ENCODE assay signal across 9 cellular contexts in the genomic region with DNA sequence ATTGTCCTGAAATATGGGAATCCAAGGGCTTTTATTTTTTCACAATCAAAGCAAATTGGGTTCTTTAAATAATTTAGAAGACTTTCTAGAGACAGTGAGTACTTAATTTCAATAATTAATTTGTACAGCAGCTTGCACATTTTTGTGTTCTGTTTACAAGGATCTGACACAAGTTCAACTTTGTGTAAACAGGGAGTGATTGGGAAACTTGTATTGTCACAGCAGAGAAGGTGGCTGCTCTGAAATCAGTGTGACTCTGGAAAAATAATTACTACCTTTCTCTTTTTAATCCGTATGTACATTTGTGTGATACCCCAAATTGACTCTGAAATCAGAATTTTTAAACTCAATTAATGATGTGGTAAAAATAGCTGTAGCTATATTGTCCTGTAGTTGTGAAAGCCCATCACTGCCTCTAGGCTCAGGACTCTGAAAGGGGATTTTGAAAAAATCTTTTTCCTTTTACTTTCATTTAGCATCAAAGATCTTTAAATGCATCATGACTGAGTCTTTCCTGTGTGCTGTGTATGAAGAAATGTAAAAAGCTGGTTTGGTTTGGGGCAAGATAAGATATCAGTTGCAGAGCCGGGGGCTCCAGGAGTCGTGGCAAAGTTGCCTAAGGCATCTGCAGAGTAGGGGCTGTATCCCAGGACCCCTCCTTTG. TPM values are rescaled to one million over a fixed set of nuclear protein-coding genes. Genes with fewer than 3 reads are reported as not detected.
DNase-seq lines count a peak whose midpoint lies in the region; ATAC-seq and TF ChIP-seq lines count a peak whose summit lies in the region.
"Had no signal": no experiment of that assay in that cellular context is flagged by ENCODE, and none has a peak within 500 bp of the region (broad histone marks: within the 10 kb centered on the region; RNA-seq: fewer than 3 reads in every experiment).

No MANE protein-coding gene starts in this region.

- ATAC-seq in GM19372 (IDR thresholded peaks at IDR 0.05; ENCODE audit: low read depth, unreplicated experiment) (peak; percentile 80), HG02870 (IDR thresholded peaks at IDR 0.05; ENCODE audit: unreplicated experiment) (peak; percentile 88), HG03575 (IDR thresholded peaks at IDR 0.05; ENCODE audit: extremely low read depth, insufficient number of reproducible peaks, low FRiP score, unreplicated experiment) (peak; percentile 96)

- DNase-seq in GM06990 (ENCODE audit: extremely low read depth, insufficient read length) (peak; percentile 20), A673 (ENCODE audit: low spot score) (no peak), NCI-H226 (no peak), AG20443 (ENCODE audit: low spot score) (no peak)
- no peak for DNase-seq in stimulated activated CD4-positive, alpha-beta T cell treated with anti-CD3 and anti-CD28 coated beads, Interleukin-1b, Interleukin-23, amount 100 ng/mL, for 48 hours
- DNase-seq: NCI-H524 treated with DMSO at 0.1 percent for 48 hours had no signal

- no peaks in the 10 kb centered on the region for H3K9me3 ChIP-seq in A673 (ENCODE audit: low read depth, low read length, poor library complexity, severe bottlenecking)

- no peak overlapping the region; the same call in 1 of the 2 replicates for H3K4me3 ChIP-seq in GM06990 (replicated peaks; ENCODE audit: low read depth, low read length)
- H3K4me3 ChIP-seq in A673 (ENCODE audit: low read depth, low read length, poor library complexity, severe bottlenecking), result no peak overlapping the region

- H3K27me3 ChIP-seq in GM06990 (replicated peaks; ENCODE audit: control insufficient read depth, insufficient read depth, low read length), result no peaks in the 10 kb centered on the region
- peaks cover 15% of the 10 kb centered on the region for H3K27me3 ChIP-seq in A673 (replicated peaks; ENCODE audit: insufficient read depth, low read depth, low read length, poor library complexity)

- H3K27ac ChIP-seq in A673 (ENCODE audit: low read depth, low read length, poor library complexity, severe bottlenecking), result no peak overlapping the region

- no peaks in the 10 kb centered on the region for H3K4me1 ChIP-seq in A673 (ENCODE audit: insufficient read depth, low read length, poor library complexity, severe bottlenecking)

- TF ChIP-seq CTCF in GM06990 (IDR thresholded peaks at IDR 0.05; ENCODE audit: insufficient read depth, low read length, poor library complexity, severe bottlenecking) (no peak), A673 (conservative IDR thresholded peaks at IDR 0.05; ENCODE audit: low read depth, low read length) (no peak)

- CTCF ChIA-PET in A673 (lab: Charles Lee), result interaction anchor here (0.5 kb wide), 1 partner anchor 958 kb away, joined by 3 read pairs; no protein-coding TSS in a partner anchor

- BruUV-seq in A673 (replicated peaks; lab: Mats Ljungman, UMichigan), result no TSS peak

- POLR2A ChIA-PET in A673 (lab: Charles Lee; ENCODE audit: low non-redundant PET), result interaction anchor here (0.6 kb wide), 1 partner anchor 27 kb away, joined by 3 read pairs; no protein-coding TSS in a partner anchor

- intact Hi-C loops in A673 (cut with micrococcal nuclease; ENCODE audit: unreplicated experiment), result loop anchor here (2.0 to 10.0 kb wide), 3 partner anchors 406 to 958 kb away; no protein-coding TSS in a partner anchor

- H3K36me3 ChIP-seq in GM06990 (ENCODE audit: control insufficient read depth, insufficient read depth, low read length) (no peaks in the 10 kb centered on the region), A673 (ENCODE audit: insufficient read depth, low read length, poor library complexity, severe bottlenecking) (no peaks in the 10 kb centered on the region)

RNA-seq across cellular contexts. Expression of gene MFSD1, which starts 45.1 kb away (rescaled TPM):
- 15.2 and 16.1 TPM in 2 replicates for total RNA-seq in A673 (2021)
